In genomic region chr6:6840831-6841263, GRCh38 we compare ENCODE assay signal across 13 cellular contexts.
DNase-seq lines count a peak whose midpoint lies in the region; ATAC-seq, FAIRE-seq and TF ChIP-seq lines count a peak whose summit lies in the region.
"Had no signal": no experiment of that assay in that cellular context is flagged by ENCODE, and none has a peak within 500 bp of the region (broad histone marks: within the 10 kb centered on the region; RNA-seq: fewer than 3 reads in every experiment).

No MANE protein-coding gene starts in this region.

- peak; percentile 75 for ATAC-seq in GM19467 (IDR thresholded peaks at IDR 0.05; ENCODE audit: unreplicated experiment)
- ATAC-seq in HG03103 (IDR thresholded peaks at IDR 0.05; ENCODE audit: low read depth, unreplicated experiment) = peak; percentile 91
- ATAC-seq: body of pancreas had no signal

- H3K27me3 ChIP-seq in small intestine (ENCODE audit: control insufficient read depth in 2 of 2, insufficient read depth in 2 of 2, low read length in 2 of 2) = no peaks in the 10 kb centered on the region
- no peaks in the 10 kb centered on the region for H3K27me3 ChIP-seq in vagina
- H3K27me3 ChIP-seq: body of pancreas, transverse colon had no signal

- WGBS in small intestine, 3 donors = 80 to 92% (median 89%) methylated on average over 5 of the region's 5 CpGs

- H3K27ac ChIP-seq in small intestine (ENCODE audit: low read depth in 1 of 2, low read length in 1 of 2) = no peak overlapping the region
- H3K27ac ChIP-seq in vagina = no peak overlapping the region
- H3K27ac ChIP-seq: body of pancreas, transverse colon had no signal

- CTCF ChIA-PET in GM10248 (lab: Yijun Ruan, JAX) = interaction anchor here (0.6 to 2.6 kb wide), 3 partner anchors 9 to 14 kb away, joined by 3 to 7 read pairs (median 3); no protein-coding TSS in a partner anchor

- H3K4me3 ChIP-seq in small intestine (ENCODE audit: low read depth in 1 of 2, low read length in 2 of 2) (no peak overlapping the region), vagina (no peak overlapping the region)
- H3K4me3 ChIP-seq: body of pancreas, transverse colon had no signal

- FAIRE-seq in small intestine (lab: Jason Lieb, UNC) = no peak

- DNase-seq in GM10248 (ENCODE audit: extremely low spot score) (peak; percentile 53), SKM-1 treated with dmso at 0.1 percent for 144 hours (lab: John Stamatoyannopoulos, UW; ENCODE audit: unreplicated experiment) (peak; percentile 95), small intestine (no peak), epidermal melanocyte (ENCODE audit: insufficient read length, low spot score) (no peak), vagina (ENCODE audit: extremely low spot score in 2 of 2) (no peak), NCI-H748 (lab: John Stamatoyannopoulos, UW; ENCODE audit: unreplicated experiment) (no peak)
- DNase-seq: CD4-positive, alpha-beta memory T cell; erythroblast; immature natural killer cell; transverse colon had no signal

- no peaks in the 10 kb centered on the region for H3K36me3 ChIP-seq in small intestine (ENCODE audit: control insufficient read depth in 2 of 2, insufficient read depth in 2 of 2, low read length in 2 of 2)
- H3K36me3 ChIP-seq in vagina = no peaks in the 10 kb centered on the region
- H3K36me3 ChIP-seq: transverse colon had no signal

- TF ChIP-seq CTCF in GM10248 (IDR thresholded peaks at IDR 0.05; ENCODE audit: control extremely low read depth, extremely low read depth, low read depth, missing control alignments) = no peak
- no peak for TF ChIP-seq CTCF in vagina (IDR thresholded peaks at IDR 0.05)

- TF ChIP-seq POLR2A in vagina (IDR thresholded peaks at IDR 0.05) = no peak

- POLR2A ChIA-PET in GM10248 (lab: Yijun Ruan, JAX) = no interaction called here

- no peaks in the 10 kb centered on the region for H3K9me3 ChIP-seq in small intestine (ENCODE audit: control insufficient read depth, low read depth)
- no peaks in the 10 kb centered on the region for H3K9me3 ChIP-seq in vagina
- H3K9me3 ChIP-seq: body of pancreas had no signal

- intact Hi-C loops in vagina (cut with DNase I) = no loop called here

- no peaks in the 10 kb centered on the region for H3K4me1 ChIP-seq in small intestine (ENCODE audit: control insufficient read depth in 2 of 2, insufficient read depth in 1 of 2, low read depth in 1 of 2, low read length in 1 of 2)
- peaks cover 14% of the 10 kb centered on the region for H3K4me1 ChIP-seq in vagina
- H3K4me1 ChIP-seq: body of pancreas, transverse colon had no signal

Comparison
In these comparisons a context has a peak if more than half of its experiments do, and no peak if none do; other contexts are left out.
1. DNase-seq: peak in GM10248 (single experiment) and SKM-1 treated with dmso at 0.1 percent for 144 hours (single experiment); none in small intestine (single experiment), epidermal melanocyte (single experiment), vagina (0 of 2) and NCI-H748 (single experiment).